Comparison of ENCODE assay signal across 8 cellular contexts in the genomic region with DNA sequence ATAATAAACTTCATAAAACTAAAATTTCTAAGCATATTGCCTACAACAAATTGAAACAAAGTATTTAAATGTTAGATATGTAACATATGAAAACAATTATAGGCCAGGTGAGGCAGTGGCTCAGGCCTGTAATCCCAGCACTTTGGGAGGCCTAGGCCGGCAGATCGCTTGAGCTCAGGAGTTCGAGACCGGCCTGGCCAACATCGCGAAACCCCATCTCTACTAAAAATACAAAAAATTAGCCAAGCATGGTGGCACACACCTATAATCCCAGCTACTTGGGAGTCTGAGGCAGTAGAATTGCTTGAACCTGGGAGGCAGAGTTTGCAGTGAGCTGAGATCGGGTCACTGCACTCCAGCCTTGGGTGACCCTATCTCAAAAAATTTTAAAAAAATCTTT. TPM values are rescaled to one million over a fixed set of nuclear protein-coding genes. Genes with fewer than 3 reads are reported as not detected.
DNase-seq lines count a peak whose midpoint lies in the region; ATAC-seq and TF ChIP-seq lines count a peak whose summit lies in the region.
"Not testable (repeated sequence)": the region's sequence is repeated elsewhere in the genome, so short reads cannot be mapped to it uniquely, and the experiment has no call there.

No MANE protein-coding gene starts in this region.

- DNase-seq in COLO668 (lab: John Stamatoyannopoulos, UW; ENCODE audit: unreplicated experiment), result peak; percentile 5
- DNase-seq in MG63; T-helper 2 cell treated with Interferon-gamma antibody and Interleukin-4, amounts not matched to agents 5 μg/mL and 100 μg/mL, for 36 hours (ENCODE audit: low spot score); activated T-helper 2 cell treated with anti-CD3 and anti-CD28 coated beads, Interferon-gamma antibody, Interleukin-2, Interleukin-4, amounts not matched to agents 10 μg/mL and 5 μg/mL and 100 μg/mL, durations not matched to agents 14 hours and 24 hours and 36 hours (ENCODE audit: low spot score); effector memory CD4-positive, alpha-beta T cell; lung (ENCODE audit: low spot score); type B pancreatic cell (ENCODE audit: extremely low spot score, unreplicated experiment): not testable (repeated sequence)

- intact Hi-C loops in activated T-helper 2 cell treated with anti-CD3 and anti-CD28 coated beads, Interferon-gamma antibody, Interleukin-2, Interleukin-4, amounts not matched to agents 10 μg/mL and 5 μg/mL and 100 μg/mL, durations not matched to agents 14 hours and 24 hours and 36 hours (cut with micrococcal nuclease), result loop anchor here (5.0 kb wide), 1 partner anchor 1071 kb away; the partner anchor contains the start of gene KDM7A

- WGBS in lung, 2 donors, result 33 to 72% methylated on average over 7 of the region's 7 CpGs

- H3K4me3 ChIP-seq in MG63 (peak overlapping the region; percentile 82), skin epidermis (peak overlapping the region in 6 of 7 experiments; percentile 19 to 100 (median 71))
- peak overlapping the region; percentile 86 for H3K4me3 ChIP-seq in effector memory CD4-positive, alpha-beta T cell (ENCODE audit: insufficient read depth, low read depth, low read length, poor library complexity, severe bottlenecking)
- not testable (repeated sequence) for H3K4me3 ChIP-seq in lung

- H3K27me3 Mint-ChIP-seq in T-helper 2 cell treated with Interferon-gamma antibody and Interleukin-4, amounts not matched to agents 5 μg/mL and 100 μg/mL, for 36 hours (ENCODE audit: low read depth); activated T-helper 2 cell treated with anti-CD3 and anti-CD28 coated beads, Interferon-gamma antibody, Interleukin-2, Interleukin-4, amounts not matched to agents 10 μg/mL and 5 μg/mL and 100 μg/mL, durations not matched to agents 14 hours and 24 hours and 36 hours (ENCODE audit: low read depth): not testable (repeated sequence)
- H3K27me3 Mint-ChIP-seq in type B pancreatic cell, result peaks cover 25% of the 10 kb centered on the region

- H3K4me1 ChIP-seq in effector memory CD4-positive, alpha-beta T cell (ENCODE audit: control insufficient read depth, insufficient read depth, low read length, poor library complexity, severe bottlenecking), result peaks cover 21% of the 10 kb centered on the region
- H3K4me1 ChIP-seq in lung (ENCODE audit: control insufficient read depth in 2 of 2, insufficient read depth in 2 of 2, low read length in 2 of 2), result not testable (repeated sequence)

- not testable (repeated sequence) for TF ChIP-seq CTCF in lung (IDR thresholded peaks at IDR 0.05; ENCODE audit: control extremely low read depth, extremely low read depth); type B pancreatic cell (conservative IDR thresholded peaks at IDR 0.05)

- peak overlapping the region; percentile 93 for H3K27ac Mint-ChIP-seq in T-helper 2 cell treated with Interferon-gamma antibody and Interleukin-4, amounts not matched to agents 5 μg/mL and 100 μg/mL, for 36 hours
- peak overlapping the region; percentile 93 for H3K27ac Mint-ChIP-seq in activated T-helper 2 cell treated with anti-CD3 and anti-CD28 coated beads, Interferon-gamma antibody, Interleukin-2, Interleukin-4, amounts not matched to agents 10 μg/mL and 5 μg/mL and 100 μg/mL, durations not matched to agents 14 hours and 24 hours and 36 hours
- not testable (repeated sequence) for H3K27ac Mint-ChIP-seq in type B pancreatic cell

- H3K9me3 ChIP-seq in MG63; effector memory CD4-positive, alpha-beta T cell (ENCODE audit: control insufficient read depth, low read length); lung (ENCODE audit: control insufficient read depth in 2 of 2, insufficient read depth in 1 of 2, low read length in 1 of 2): not testable (repeated sequence)

- peaks cover 35% of the 10 kb centered on the region for H3K4me1 Mint-ChIP-seq in T-helper 2 cell treated with Interferon-gamma antibody and Interleukin-4, amounts not matched to agents 5 μg/mL and 100 μg/mL, for 36 hours (ENCODE audit: low read depth)
- H3K4me1 Mint-ChIP-seq in activated T-helper 2 cell treated with anti-CD3 and anti-CD28 coated beads, Interferon-gamma antibody, Interleukin-2, Interleukin-4, amounts not matched to agents 10 μg/mL and 5 μg/mL and 100 μg/mL, durations not matched to agents 14 hours and 24 hours and 36 hours (ENCODE audit: low read depth), result peaks cover 40% of the 10 kb centered on the region
- H3K4me1 Mint-ChIP-seq in type B pancreatic cell (ENCODE audit: unreplicated experiment), result peaks cover 12% of the 10 kb centered on the region

- not testable (repeated sequence) for H3K27me3 ChIP-seq in MG63; effector memory CD4-positive, alpha-beta T cell (replicated peaks; ENCODE audit: control insufficient read depth, insufficient read depth, low read length, poor library complexity, severe bottlenecking); lung (ENCODE audit: control insufficient read depth, insufficient read depth)

- H3K36me3 Mint-ChIP-seq in T-helper 2 cell treated with Interferon-gamma antibody and Interleukin-4, amounts not matched to agents 5 μg/mL and 100 μg/mL, for 36 hours (ENCODE audit: low read depth), result peaks cover 68% of the 10 kb centered on the region
- H3K36me3 Mint-ChIP-seq in activated T-helper 2 cell treated with anti-CD3 and anti-CD28 coated beads, Interferon-gamma antibody, Interleukin-2, Interleukin-4, amounts not matched to agents 10 μg/mL and 5 μg/mL and 100 μg/mL, durations not matched to agents 14 hours and 24 hours and 36 hours (ENCODE audit: low read depth), result peaks cover 68% of the 10 kb centered on the region
- not testable (repeated sequence) for H3K36me3 Mint-ChIP-seq in type B pancreatic cell

- H3K36me3 ChIP-seq in MG63; lung (ENCODE audit: control insufficient read depth in 2 of 2, insufficient read depth in 2 of 2, low read length in 2 of 2): not testable (repeated sequence)
- H3K36me3 ChIP-seq in effector memory CD4-positive, alpha-beta T cell (ENCODE audit: control insufficient read depth, insufficient read depth, low read length), result peaks cover 12% of the 10 kb centered on the region

- not testable (repeated sequence) for ATAC-seq in lung (ENCODE audit: insufficient read depth, low FRiP score)

- peak overlapping the region; percentile 70 for H3K27ac ChIP-seq in effector memory CD4-positive, alpha-beta T cell (ENCODE audit: insufficient read depth, low read length, poor library complexity, severe bottlenecking)
- H3K27ac ChIP-seq in lung (ENCODE audit: low read depth in 1 of 2, low read length in 1 of 2), result peak overlapping the region; percentile 11 to 70
- peak overlapping the region in 7 of 21 experiments; percentile 18 to 95 (median 53) for H3K27ac ChIP-seq in skin epidermis

- H3K4me3 Mint-ChIP-seq in T-helper 2 cell treated with Interferon-gamma antibody and Interleukin-4, amounts not matched to agents 5 μg/mL and 100 μg/mL, for 36 hours, result peak overlapping the region; percentile 95
- peak overlapping the region; percentile 90 for H3K4me3 Mint-ChIP-seq in activated T-helper 2 cell treated with anti-CD3 and anti-CD28 coated beads, Interferon-gamma antibody, Interleukin-2, Interleukin-4, amounts not matched to agents 10 μg/mL and 5 μg/mL and 100 μg/mL, durations not matched to agents 14 hours and 24 hours and 36 hours (ENCODE audit: low read depth)
- H3K4me3 Mint-ChIP-seq in type B pancreatic cell, result peak overlapping the region; percentile 55

- H3K9me3 Mint-ChIP-seq in T-helper 2 cell treated with Interferon-gamma antibody and Interleukin-4, amounts not matched to agents 5 μg/mL and 100 μg/mL, for 36 hours; activated T-helper 2 cell treated with anti-CD3 and anti-CD28 coated beads, Interferon-gamma antibody, Interleukin-2, Interleukin-4, amounts not matched to agents 10 μg/mL and 5 μg/mL and 100 μg/mL, durations not matched to agents 14 hours and 24 hours and 36 hours; type B pancreatic cell: not testable (repeated sequence)

RNA-seq across cellular contexts. Expression of gene ZC3HAV1, which starts 3.3 kb away (rescaled TPM):
- total RNA-seq in MG63 (2014; rRNA removed; shearing (Covaris generic); ENCODE audit: low replicate concordance), result 23.0 and 23.4 TPM in 2 replicates
- total RNA-seq in activated T-helper 2 cell treated with anti-CD3 and anti-CD28 coated beads, Interferon-gamma antibody, Interleukin-2, Interleukin-4, amounts not matched to agents 10 μg/mL and 5 μg/mL and 100 μg/mL, durations not matched to agents 14 hours and 24 hours and 36 hours, result 76.0 and 77.1 TPM in 2 replicates
- total RNA-seq in lung, result 10 to 100 TPM; 37.8 to 43.4 TPM
- 10 to 100 TPM in 1 of 2 donors, 1 to 10 TPM in 1; 8.2 to 11.3 TPM for polyA plus RNA-seq in lung
- 20.7 and 30.5 TPM in 2 replicates for total RNA-seq in type B pancreatic cell (ENCODE audit: low replicate concordance)
